ENCODE assay signal across 11 cellular contexts in the genomic region with DNA sequence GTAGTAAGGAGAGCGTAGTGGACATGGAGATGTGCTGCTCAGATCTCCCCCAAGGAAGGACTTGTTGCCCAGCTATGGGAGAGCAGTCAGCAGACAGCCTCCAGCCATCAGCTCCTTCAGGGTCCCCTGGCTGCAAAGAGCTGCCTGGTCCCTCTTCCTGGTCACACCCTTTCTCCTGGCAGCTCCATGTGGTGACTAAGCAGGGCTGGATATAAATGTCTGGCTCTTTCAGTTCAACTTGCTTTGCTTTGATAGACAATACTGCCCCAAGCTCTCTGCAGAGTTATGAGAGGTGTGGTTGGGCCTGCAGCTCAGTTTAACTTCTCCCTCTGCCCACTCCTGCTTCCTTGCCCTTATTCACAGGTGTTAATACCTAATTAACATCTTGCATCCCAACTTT.
DNase-seq lines count a peak whose midpoint lies in the region; ATAC-seq and TF ChIP-seq lines count a peak whose summit lies in the region.
"Had no signal": no experiment of that assay in that cellular context is flagged by ENCODE, and none has a peak within 500 bp of the region (broad histone marks: within the 10 kb centered on the region; RNA-seq: fewer than 3 reads in every experiment).

No MANE protein-coding gene starts in this region.

- no peak overlapping the region for H3K4me3 ChIP-seq in hepatocyte
- no peak overlapping the region for H3K4me3 ChIP-seq in tibial artery

- H3K36me3 ChIP-seq in hepatocyte (replicated peaks; ENCODE audit: insufficient read depth, low read depth) (no peaks in the 10 kb centered on the region), tibial artery (no peaks in the 10 kb centered on the region)

- peak overlapping the region; percentile 78 for H3K27ac ChIP-seq in hepatocyte
- peak overlapping the region in 1 of 2 donors; percentile 48 for H3K27ac ChIP-seq in tibial artery

- ATAC-seq in activated naive CD8-positive, alpha-beta T cell treated with anti-CD3 and anti-CD28 coated beads, Interleukin-2, amount 50 U/mL, for 24 hours, result no peak
- no peak for ATAC-seq in GM18873 (IDR thresholded peaks at IDR 0.05; ENCODE audit: low FRiP score, unreplicated experiment)

- no peaks in the 10 kb centered on the region for H3K79me2 ChIP-seq in hepatocyte

- H3K9me3 ChIP-seq in hepatocyte (ENCODE audit: low read depth) (no peaks in the 10 kb centered on the region), tibial artery (no peaks in the 10 kb centered on the region)

- H3K4me2 ChIP-seq in hepatocyte, result no peak overlapping the region

- 100% methylated on average over 1 of the region's 1 CpG for WGBS in hepatocyte (ENCODE audit: low lambda C conversion rate, missing lambda C conversion rate)

- H4K20me1 ChIP-seq in hepatocyte (ENCODE audit: insufficient read depth, poor library complexity, severe bottlenecking), result no peaks in the 10 kb centered on the region

- no peaks in the 10 kb centered on the region for H3K27me3 Mint-ChIP-seq in activated CD4-positive, alpha-beta T cell treated with anti-CD3 and anti-CD28 coated beads, Interleukin-2, amount 10 ng/mL, durations not matched to agents 24 days and 14 days
- no peaks in the 10 kb centered on the region for H3K27me3 Mint-ChIP-seq in activated naive CD8-positive, alpha-beta T cell treated with anti-CD3 and anti-CD28 coated beads, Interleukin-2, amount 50 U/mL, for 24 hours
- H3K27me3 Mint-ChIP-seq in T-helper 2 cell treated with Interferon-gamma antibody and Interleukin-4, amounts not matched to agents 5 μg/mL and 100 μg/mL, for 36 hours (ENCODE audit: low read depth), result no peaks in the 10 kb centered on the region

- peaks cover 71% of the 10 kb centered on the region for H3K4me1 Mint-ChIP-seq in activated CD4-positive, alpha-beta T cell treated with anti-CD3 and anti-CD28 coated beads, Interleukin-2, amount 10 ng/mL, durations not matched to agents 24 days and 14 days
- peaks cover 85% of the 10 kb centered on the region for H3K4me1 Mint-ChIP-seq in activated naive CD8-positive, alpha-beta T cell treated with anti-CD3 and anti-CD28 coated beads, Interleukin-2, amount 50 U/mL, for 24 hours
- peaks cover 44% of the 10 kb centered on the region for H3K4me1 Mint-ChIP-seq in T-helper 2 cell treated with Interferon-gamma antibody and Interleukin-4, amounts not matched to agents 5 μg/mL and 100 μg/mL, for 36 hours (ENCODE audit: low read depth)

- no peaks in the 10 kb centered on the region for H3K9me2 ChIP-seq in hepatocyte (replicated peaks; ENCODE audit: insufficient read depth)

- H3K27me3 ChIP-seq in hepatocyte (no peaks in the 10 kb centered on the region), tibial artery (no peaks in the 10 kb centered on the region)

- H2AFZ ChIP-seq in hepatocyte, result no peak overlapping the region

- peaks cover 63% of the 10 kb centered on the region for H3K36me3 Mint-ChIP-seq in activated CD4-positive, alpha-beta T cell treated with anti-CD3 and anti-CD28 coated beads, Interleukin-2, amount 10 ng/mL, durations not matched to agents 24 days and 14 days (ENCODE audit: low read depth)
- peaks cover 34% of the 10 kb centered on the region for H3K36me3 Mint-ChIP-seq in activated naive CD8-positive, alpha-beta T cell treated with anti-CD3 and anti-CD28 coated beads, Interleukin-2, amount 50 U/mL, for 24 hours (ENCODE audit: low read depth)
- H3K36me3 Mint-ChIP-seq in T-helper 2 cell treated with Interferon-gamma antibody and Interleukin-4, amounts not matched to agents 5 μg/mL and 100 μg/mL, for 36 hours (ENCODE audit: low read depth), result peaks cover 45% of the 10 kb centered on the region

- H3K4me1 ChIP-seq in hepatocyte (ENCODE audit: insufficient read depth) (peaks cover 22% of the 10 kb centered on the region), tibial artery (peaks cover 0 to 40% (median 16%) of the 10 kb centered on the region in 4 donors)

- intact Hi-C loops in activated CD4-positive, alpha-beta T cell treated with anti-CD3 and anti-CD28 coated beads, Interleukin-2, amount 10 ng/mL, durations not matched to agents 24 days and 14 days (cut with micrococcal nuclease), result no loop called here
- intact Hi-C loops in tibial artery (cut with DNase I; ENCODE audit: low total_unique reads), result loop anchor here (5.0 kb wide), 1 partner anchor 78 kb away; a partner anchor contains a TSS

- peak overlapping the region; percentile 71 for H3K4me3 Mint-ChIP-seq in activated CD4-positive, alpha-beta T cell treated with anti-CD3 and anti-CD28 coated beads, Interleukin-2, amount 10 ng/mL, durations not matched to agents 24 days and 14 days
- H3K4me3 Mint-ChIP-seq in activated naive CD8-positive, alpha-beta T cell treated with anti-CD3 and anti-CD28 coated beads, Interleukin-2, amount 50 U/mL, for 24 hours, result peak overlapping the region; percentile 51
- no peak overlapping the region for H3K4me3 Mint-ChIP-seq in T-helper 2 cell treated with Interferon-gamma antibody and Interleukin-4, amounts not matched to agents 5 μg/mL and 100 μg/mL, for 36 hours

- DNase-seq in activated CD4-positive, alpha-beta T cell treated with anti-CD3 and anti-CD28 coated beads, Interleukin-2, amount 10 ng/mL, durations not matched to agents 24 days and 14 days, result no peak
- DNase-seq in activated CD4-positive, alpha-beta T cell treated with anti-CD3 and anti-CD28 coated beads, Interleukin-2, amount 50 U/mL, for 4 hours, result no peak
- no peak for DNase-seq in activated naive CD8-positive, alpha-beta T cell treated with anti-CD3 and anti-CD28 coated beads, Interleukin-2, amount 50 U/mL, for 24 hours
- DNase-seq in hepatocyte (ENCODE audit: low spot score) (peak; percentile 75), tibial artery (peak; percentile 75 to 78), DMS153 treated with DMSO at 0.1 percent for 48 hours (lab: John Stamatoyannopoulos, UW; ENCODE audit: unreplicated experiment) (no peak)
- no peak for DNase-seq in T-helper 2 cell treated with Interferon-gamma antibody and Interleukin-4, amounts not matched to agents 5 μg/mL and 100 μg/mL, for 36 hours (ENCODE audit: low spot score)
- DNase-seq: activated naive CD4-positive, alpha-beta T cell; NCI-H2171; occipital lobe had no signal

- TF ChIP-seq CTCF in hepatocyte (IDR thresholded peaks at IDR 0.05; ENCODE audit: poor library complexity), result no peak
- TF ChIP-seq CTCF in tibial artery (IDR thresholded peaks at IDR 0.05), result no peak

- peaks cover 7% of the 10 kb centered on the region for H3K9me3 Mint-ChIP-seq in activated CD4-positive, alpha-beta T cell treated with anti-CD3 and anti-CD28 coated beads, Interleukin-2, amount 10 ng/mL, durations not matched to agents 24 days and 14 days
- H3K9me3 Mint-ChIP-seq in activated naive CD8-positive, alpha-beta T cell treated with anti-CD3 and anti-CD28 coated beads, Interleukin-2, amount 50 U/mL, for 24 hours, result peaks cover 10% of the 10 kb centered on the region
- peaks cover 7% of the 10 kb centered on the region for H3K9me3 Mint-ChIP-seq in T-helper 2 cell treated with Interferon-gamma antibody and Interleukin-4, amounts not matched to agents 5 μg/mL and 100 μg/mL, for 36 hours

- peak overlapping the region; percentile 97 for H3K27ac Mint-ChIP-seq in activated CD4-positive, alpha-beta T cell treated with anti-CD3 and anti-CD28 coated beads, Interleukin-2, amount 10 ng/mL, durations not matched to agents 24 days and 14 days
- peak overlapping the region; percentile 100 for H3K27ac Mint-ChIP-seq in activated naive CD8-positive, alpha-beta T cell treated with anti-CD3 and anti-CD28 coated beads, Interleukin-2, amount 50 U/mL, for 24 hours
- H3K27ac Mint-ChIP-seq in T-helper 2 cell treated with Interferon-gamma antibody and Interleukin-4, amounts not matched to agents 5 μg/mL and 100 μg/mL, for 36 hours, result no peak overlapping the region

Comparison
In these comparisons a context has a peak if more than half of its experiments do, and no peak if none do; other contexts are left out.
1. DNase-seq: peak in hepatocyte (single experiment) and tibial artery (2 of 2); none in activated CD4-positive, alpha-beta T cell treated with anti-CD3 and anti-CD28 coated beads, Interleukin-2, amount 10 ng/mL, durations not matched to agents 24 days and 14 days (single experiment), activated CD4-positive, alpha-beta T cell treated with anti-CD3 and anti-CD28 coated beads, Interleukin-2, amount 50 U/mL, for 4 hours (0 of 2), activated naive CD8-positive, alpha-beta T cell treated with anti-CD3 and anti-CD28 coated beads, Interleukin-2, amount 50 U/mL, for 24 hours (single experiment), DMS153 treated with DMSO at 0.1 percent for 48 hours (single experiment) and T-helper 2 cell treated with Interferon-gamma antibody and Interleukin-4, amounts not matched to agents 5 μg/mL and 100 μg/mL, for 36 hours (single experiment).